ENCODE assay signal across 1 cellular context in the genomic region with DNA sequence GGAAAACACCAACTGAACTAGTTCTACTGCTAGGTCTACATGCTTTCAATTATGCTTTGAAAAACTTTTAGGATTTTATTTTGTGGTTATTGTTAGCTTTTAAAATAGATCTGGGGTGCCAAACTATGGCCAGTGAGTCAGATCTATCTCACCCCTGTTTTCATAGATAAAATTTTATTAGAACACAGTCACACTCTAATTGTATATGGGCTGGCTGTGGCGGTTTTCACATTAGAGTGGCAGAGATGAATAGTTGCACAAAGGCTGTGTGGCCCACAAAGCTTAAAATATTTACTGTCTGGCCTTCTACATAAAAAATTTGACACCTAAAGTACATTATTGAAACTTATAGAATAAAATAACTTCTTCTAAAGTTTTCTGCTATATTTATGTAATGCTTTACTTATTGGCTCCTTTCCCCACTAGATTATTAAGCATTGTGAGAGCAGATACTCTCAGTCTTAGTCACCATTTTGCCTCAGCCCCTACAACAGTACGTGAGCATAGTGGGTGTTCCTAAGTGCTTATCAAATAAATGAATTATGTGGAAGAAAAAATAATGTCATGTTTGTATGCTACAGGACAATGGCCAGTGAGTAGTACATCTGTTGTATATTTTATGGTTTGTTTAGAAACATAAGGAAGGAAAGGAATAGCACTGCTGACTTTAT.
A peak's percentile ranks its signal among the peaks of the same experiment; 100 is the strongest.
TF ChIP-seq lines count a peak whose summit lies in the region.

No MANE protein-coding gene starts in this region.

TF ChIP-seq in endothelial cell of umbilical vein, 7 proteins besides CTCF, POLR2A, EP300 and RAD21:
- TF ChIP-seq FOS (IDR thresholded peaks at IDR 0.05; ENCODE audit: borderline replicate concordance, insufficient read depth, low read length) (peak; percentile 17), POLR2AphosphoS5 (IDR thresholded peaks at IDR 0.05; ENCODE audit: insufficient read depth, low read depth, low read length) (no peak)
- TF ChIP-seq, protein P1, sequence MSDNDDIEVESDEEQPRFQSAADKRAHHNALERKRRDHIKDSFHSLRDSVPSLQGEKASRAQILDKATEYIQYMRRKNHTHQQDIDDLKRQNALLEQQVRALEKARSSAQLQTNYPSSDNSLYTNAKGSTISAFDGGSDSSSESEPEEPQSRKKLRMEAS (IDR thresholded peaks at IDR 0.05; ENCODE audit: insufficient read depth, insufficient read length) = no peak
